ENCODE assay signal across 1 cellular context in the genomic region with DNA sequence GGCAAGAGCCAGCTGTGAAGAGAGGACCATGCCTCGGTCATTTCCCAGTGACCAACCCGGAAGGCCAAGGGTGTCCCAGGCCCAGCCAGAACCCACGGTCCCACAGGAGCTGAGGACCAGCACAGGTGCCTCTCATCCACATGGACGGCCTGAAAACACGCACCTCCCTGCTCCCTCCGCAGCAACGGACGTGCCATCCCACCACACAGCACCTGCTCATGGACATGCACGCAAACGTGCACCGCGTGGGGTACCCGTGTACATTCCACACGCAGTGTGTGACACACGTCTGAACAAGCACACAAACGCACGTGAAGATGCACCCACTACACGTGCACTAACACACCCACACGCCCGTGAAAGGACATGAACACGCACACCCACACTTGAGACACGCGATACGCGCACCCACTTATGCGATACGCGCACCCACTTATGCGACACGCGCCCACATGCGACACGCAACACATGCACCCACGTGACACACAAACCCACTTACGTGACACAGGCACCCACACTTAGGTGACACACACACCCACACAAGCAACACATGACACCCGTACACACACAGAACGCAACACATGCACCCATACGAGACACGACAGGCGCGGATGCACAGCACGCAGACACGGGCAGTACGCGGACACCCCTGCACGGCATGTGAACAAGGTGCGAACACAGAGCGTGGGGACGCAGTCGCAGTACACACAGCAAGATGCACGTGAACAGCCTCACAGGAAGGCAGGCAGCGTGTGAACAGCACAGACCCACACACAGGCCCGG.
TF ChIP-seq lines count a peak whose summit lies in the region.

No MANE protein-coding gene starts in this region.

TF ChIP-seq in IMR-90, 13 proteins besides CTCF, POLR2A, EP300 and RAD21:
- TF ChIP-seq BHLHE40 (IDR thresholded peaks at IDR 0.05; ENCODE audit: low read depth, low read length), result no peak
